8 cellular contexts compared by ENCODE assay signal in the genomic region with DNA sequence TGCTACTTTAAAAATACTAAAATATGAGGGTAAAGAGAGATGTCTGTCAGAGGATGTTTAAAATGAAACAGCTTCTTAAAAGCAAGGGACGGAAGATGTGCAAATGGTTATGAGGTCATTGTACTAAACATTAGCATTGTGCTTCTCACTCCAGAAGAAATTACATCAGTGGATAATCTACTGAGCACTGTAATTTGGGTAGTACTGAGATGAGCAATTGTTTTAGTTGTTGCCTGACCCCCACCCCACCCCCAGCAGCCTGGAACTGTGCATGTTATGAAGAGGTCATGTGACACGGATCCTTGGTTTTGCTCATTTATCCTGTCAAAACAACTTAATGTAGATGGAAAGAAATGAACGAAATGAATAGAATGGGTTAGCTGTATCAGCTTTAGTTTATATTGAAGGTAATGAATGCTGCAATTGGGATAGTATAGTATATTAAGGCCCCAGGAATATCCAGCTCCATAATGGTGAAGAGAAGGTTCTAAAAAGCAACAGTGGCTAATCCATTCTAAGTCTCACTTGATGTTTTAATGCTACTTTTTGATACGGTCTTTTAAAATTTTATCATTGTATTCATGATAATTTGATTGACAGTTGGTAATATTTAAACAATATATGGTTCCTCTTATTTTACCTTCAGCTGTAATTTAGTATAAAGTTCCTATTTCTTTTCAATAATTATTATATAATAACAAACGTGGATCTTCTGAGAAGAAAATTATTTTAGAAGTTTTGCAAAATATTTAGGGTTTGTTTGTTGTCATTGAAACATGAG.
A peak's percentile ranks its signal among the peaks of the same experiment; 100 is the strongest.
DNase-seq lines count a peak whose midpoint lies in the region; ATAC-seq and TF ChIP-seq lines count a peak whose summit lies in the region.
"Had no signal": no experiment of that assay in that cellular context is flagged by ENCODE, and none has a peak within 500 bp of the region (broad histone marks: within the 10 kb centered on the region; RNA-seq: fewer than 3 reads in every experiment).

No MANE protein-coding gene starts in this region.

- H3K4me1 Mint-ChIP-seq in activated naive CD4-positive, alpha-beta T cell treated with anti-CD3 and anti-CD28 coated beads, Interleukin-2, amount 50 U/mL, for 24 hours: peaks cover 81% of the 10 kb centered on the region

- peak overlapping the region; percentile 5 for H3K4me3 Mint-ChIP-seq in activated naive CD4-positive, alpha-beta T cell treated with anti-CD3 and anti-CD28 coated beads, Interleukin-2, amount 50 U/mL, for 24 hours

- no peaks in the 10 kb centered on the region for H3K9me3 Mint-ChIP-seq in activated naive CD4-positive, alpha-beta T cell treated with anti-CD3 and anti-CD28 coated beads, Interleukin-2, amount 50 U/mL, for 24 hours

- peaks cover 6% of the 10 kb centered on the region for H3K36me3 Mint-ChIP-seq in activated naive CD4-positive, alpha-beta T cell treated with anti-CD3 and anti-CD28 coated beads, Interleukin-2, amount 50 U/mL, for 24 hours

- peak; percentile 69 for DNase-seq in GM13977 (ENCODE audit: low spot score)
- peak; percentile 72 for DNase-seq in stimulated activated CD4-positive, alpha-beta T cell treated with anti-CD3 and anti-CD28 coated beads, Interleukin-1b, Interleukin-23, amount 100 ng/mL, for 48 hours
- no peak for DNase-seq in DMS153 (lab: John Stamatoyannopoulos, UW)
- DNase-seq in NCI-H345 treated with DMSO at 0.1 percent for 48 hours (lab: John Stamatoyannopoulos, UW; ENCODE audit: unreplicated experiment): no peak
- DNase-seq: left lung had no signal

- ATAC-seq in HG02798 (IDR thresholded peaks at IDR 0.05; ENCODE audit: poor library complexity, unreplicated experiment) (peak; percentile 54), GM18867 (IDR thresholded peaks at IDR 0.05; ENCODE audit: unreplicated experiment) (no peak)
- ATAC-seq: left lung had no signal

- peak overlapping the region; percentile 86 for H3K27ac Mint-ChIP-seq in activated naive CD4-positive, alpha-beta T cell treated with anti-CD3 and anti-CD28 coated beads, Interleukin-2, amount 50 U/mL, for 24 hours

- H3K27me3 Mint-ChIP-seq in activated naive CD4-positive, alpha-beta T cell treated with anti-CD3 and anti-CD28 coated beads, Interleukin-2, amount 50 U/mL, for 24 hours: no peaks in the 10 kb centered on the region

- in situ Hi-C loops in GM13977 (cut with MboI; ENCODE audit: low pct_unique_long_range_greater_than_20kb, low sequenced_read_pairs, unreplicated experiment): loop anchor here (5.0 to 25.0 kb wide), 2 partner anchors 239 to 276 kb away; no protein-coding TSS in a partner anchor

- no peak for TF ChIP-seq CTCF in GM13977 (IDR thresholded peaks at IDR 0.05; ENCODE audit: extremely low read depth, insufficient read depth, missing control alignments)

Comparison
In these comparisons a context has a peak if more than half of its experiments do, and no peak if none do; other contexts are left out.
1. DNase-seq: peak in GM13977 (single experiment) and stimulated activated CD4-positive, alpha-beta T cell treated with anti-CD3 and anti-CD28 coated beads, Interleukin-1b, Interleukin-23, amount 100 ng/mL, for 48 hours (single experiment); none in DMS153 (single experiment) and NCI-H345 treated with DMSO at 0.1 percent for 48 hours (single experiment).